Comparison of ENCODE assay signal across 3 cellular contexts in genomic region chr2:63837036-63837594, GRCh38.
TF ChIP-seq lines count a peak whose summit lies in the region.

No MANE protein-coding gene starts in this region.

TF ChIP-seq in WTC11, 78 proteins besides CTCF, POLR2A, EP300 and RAD21:
- TF ChIP-seq PRDM15 (CRISPR knock-in tag; IDR thresholded peaks at IDR 0.05) (no peak), SP1 (CRISPR knock-in tag; conservative IDR thresholded peaks at IDR 0.05) (no peak), ZNF317 (CRISPR knock-in tag; IDR thresholded peaks at IDR 0.05; ENCODE audit: borderline replicate concordance, low read depth) (no peak), USF2 (CRISPR knock-in tag; IDR thresholded peaks at IDR 0.05) (no peak), CDX4 (CRISPR knock-in tag; IDR thresholded peaks at IDR 0.05; ENCODE audit: borderline replicate concordance) (no peak), ZNF121 (CRISPR knock-in tag; IDR thresholded peaks at IDR 0.05) (no peak), AR (CRISPR knock-in tag; IDR thresholded peaks at IDR 0.05) (no peak)

TF ChIP-seq in SK-N-SH treated with all-trans-retinoic acid at 6 μM for 48 hours, 23 proteins besides CTCF, POLR2A, EP300 and RAD21 (continued from another document):
- TF ChIP-seq PPARA (CRISPR knock-in tag; IDR thresholded peaks at IDR 0.05; ENCODE audit: borderline replicate concordance) (no peak), ZNF8 (CRISPR knock-in tag; IDR thresholded peaks at IDR 0.05) (no peak), ZFP30 (CRISPR knock-in tag; IDR thresholded peaks at IDR 0.05) (no peak), OSR1 (CRISPR knock-in tag; IDR thresholded peaks at IDR 0.05) (no peak), ARNTL (CRISPR knock-in tag; IDR thresholded peaks at IDR 0.05; ENCODE audit: borderline replicate concordance, low read depth) (no peak), CSRNP3 (CRISPR knock-in tag; IDR thresholded peaks at IDR 0.05) (no peak), TOX (CRISPR knock-in tag; IDR thresholded peaks at IDR 0.05; ENCODE audit: borderline replicate concordance) (no peak), ZFP3 (CRISPR knock-in tag; IDR thresholded peaks at IDR 0.05) (no peak), ZNF565 (CRISPR knock-in tag; conservative IDR thresholded peaks at IDR 0.05; ENCODE audit: low read depth) (no peak), PATZ1 (CRISPR knock-in tag; IDR thresholded peaks at IDR 0.05; ENCODE audit: borderline replicate concordance) (no peak), TCF4 (CRISPR knock-in tag; IDR thresholded peaks at IDR 0.05; ENCODE audit: borderline replicate concordance) (no peak), BACH2 (CRISPR knock-in tag; IDR thresholded peaks at IDR 0.05; ENCODE audit: borderline replicate concordance) (no peak), TSHZ2 (CRISPR knock-in tag; IDR thresholded peaks at IDR 0.05) (no peak), ESRRG (CRISPR knock-in tag; IDR thresholded peaks at IDR 0.05) (no peak)

TF ChIP-seq in GM23338, 12 proteins besides CTCF, POLR2A, EP300 and RAD21 (continued from another document):
- no peak for TF ChIP-seq ZNF462 (CRISPR knock-in tag; IDR thresholded peaks at IDR 0.05)
TF ChIP-seq in GM23338: peak in this region for 0.
